Comparison of ENCODE assay signal across 3 cellular contexts in genomic region chr3:153397806-153398205, GRCh38.
TF ChIP-seq lines count a peak whose summit lies in the region.

No MANE protein-coding gene starts in this region.

TF ChIP-seq in SK-N-SH, 30 proteins besides CTCF, POLR2A, EP300 and RAD21 (continued from another document):
- no peak for TF ChIP-seq USF2 (IDR thresholded peaks at IDR 0.05; ENCODE audit: borderline replicate concordance, low read depth, low read length)
- TF ChIP-seq MXI1 (IDR thresholded peaks at IDR 0.05; ENCODE audit: low read depth, low read length): no peak
- no peak for TF ChIP-seq POLR2AphosphoS5 (IDR thresholded peaks at IDR 0.05; ENCODE audit: low read depth, low read length)
- TF ChIP-seq JUND (IDR thresholded peaks at IDR 0.05): no peak
- no peak for TF ChIP-seq FOXJ3 (CRISPR knock-in tag; IDR thresholded peaks at IDR 0.05)
- TF ChIP-seq NRF1 (IDR thresholded peaks at IDR 0.05; ENCODE audit: low read depth, low read length): no peak
- no peak for TF ChIP-seq NFIC (IDR thresholded peaks at IDR 0.05; ENCODE audit: borderline replicate concordance)

TF ChIP-seq in SK-N-SH treated with all-trans-retinoic acid at 6 μM for 48 hours, 23 proteins besides CTCF, POLR2A, EP300 and RAD21 (continued from another document):
- no peak for TF ChIP-seq TSHZ2 (CRISPR knock-in tag; IDR thresholded peaks at IDR 0.05)
- no peak for TF ChIP-seq CREB5 (CRISPR knock-in tag; IDR thresholded peaks at IDR 0.05; ENCODE audit: low read depth)
- no peak for TF ChIP-seq OSR1 (CRISPR knock-in tag; IDR thresholded peaks at IDR 0.05)

TF ChIP-seq in GM23338, 12 proteins besides CTCF, POLR2A, EP300 and RAD21 (continued from another document):
- TF ChIP-seq JUNB (IDR thresholded peaks at IDR 0.05; ENCODE audit: unreplicated experiment): no peak
- no peak for TF ChIP-seq ZNF462 (CRISPR knock-in tag; IDR thresholded peaks at IDR 0.05)
- no peak for TF ChIP-seq STAT1 (IDR thresholded peaks at IDR 0.05; ENCODE audit: unreplicated experiment)
